Comparison of ENCODE assay signal across 10 cellular contexts in the genomic region with DNA sequence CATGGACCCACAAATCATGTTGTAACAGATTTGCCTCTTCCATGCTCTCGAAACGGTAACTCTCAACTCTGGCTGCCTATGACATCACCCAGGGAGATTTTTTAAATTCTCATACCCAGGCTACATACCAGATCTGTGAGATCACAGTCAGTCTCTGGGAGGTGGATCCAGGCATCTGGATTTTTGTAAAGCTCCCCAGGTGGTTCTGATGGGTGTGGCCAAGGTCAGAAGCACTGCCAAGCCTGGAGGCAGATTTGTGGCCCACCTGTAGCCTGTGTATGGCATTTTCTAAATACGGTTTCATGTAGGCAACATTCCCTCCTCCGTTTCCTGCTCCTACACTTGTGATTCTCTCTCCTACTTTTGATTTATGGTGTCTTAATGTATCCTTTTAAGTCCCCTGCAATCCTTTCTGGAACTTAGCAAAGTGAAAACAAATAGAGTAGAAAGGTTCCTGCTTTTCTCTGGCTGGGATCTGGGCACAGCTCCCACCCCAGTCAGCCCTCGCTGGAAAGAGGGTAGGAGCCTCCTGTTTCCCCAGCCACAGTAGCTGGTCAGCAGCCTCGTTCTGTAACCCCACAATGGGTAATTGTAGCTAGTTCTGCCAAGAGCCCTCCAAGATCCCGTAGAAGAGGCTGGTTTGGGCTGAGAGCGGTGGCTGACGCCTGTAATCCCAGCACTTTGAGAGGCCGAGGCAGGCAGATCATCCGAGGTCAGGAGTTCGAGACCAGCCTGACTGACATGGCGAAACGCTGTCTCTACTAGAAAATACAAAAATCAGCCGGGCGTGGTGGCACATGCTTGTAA.
A peak's percentile ranks its signal among the peaks of the same experiment; 100 is the strongest.
DNase-seq lines count a peak whose midpoint lies in the region; TF ChIP-seq lines count a peak whose summit lies in the region.
"Had no signal": no experiment of that assay in that cellular context is flagged by ENCODE, and none has a peak within 500 bp of the region (broad histone marks: within the 10 kb centered on the region; RNA-seq: fewer than 3 reads in every experiment).

No MANE protein-coding gene starts in this region.

- H3K9me3 ChIP-seq in ovary: no peaks in the 10 kb centered on the region

- POLR2A ChIA-PET in GM10248 (lab: Yijun Ruan, JAX): no interaction called here

- intact Hi-C loops in activated naive CD4-positive, alpha-beta T cell treated with anti-CD3 and anti-CD28 coated beads for 36 hours (cut with micrococcal nuclease): no loop called here
- intact Hi-C loops in ovary (cut with DNase I): no loop called here

- peak; percentile 86 for DNase-seq in AG10803 (ENCODE audit: low read depth)
- DNase-seq in M059J (ENCODE audit: low read depth): peak; percentile 76
- peak; percentile 93 for DNase-seq in epithelial cell of esophagus (ENCODE audit: low read depth)
- DNase-seq in SIG-M5 treated with dmso at 0.1 percent for 504 hours (lab: John Stamatoyannopoulos, UW; ENCODE audit: unreplicated experiment): no peak
- DNase-seq in GM10248 (ENCODE audit: extremely low spot score): no peak
- no peak for DNase-seq in activated naive CD4-positive, alpha-beta T cell treated with anti-CD3 and anti-CD28 coated beads for 36 hours
- DNase-seq in ovary: no peak
- DNase-seq: activated T-cell treated with anti-CD3 and anti-CD28 coated beads for 4 hours, hypothalamus had no signal

- peak overlapping the region; percentile 41 to 53 (median 45) for H3K27ac Mint-ChIP-seq in nephron
- no peak overlapping the region for H3K27ac Mint-ChIP-seq in activated naive CD4-positive, alpha-beta T cell treated with anti-CD3 and anti-CD28 coated beads for 36 hours

- H3K36me3 ChIP-seq in ovary: no peaks in the 10 kb centered on the region

- TF ChIP-seq CTCF in AG10803 (conservative IDR thresholded peaks at IDR 0.05; ENCODE audit: low read length): no peak
- TF ChIP-seq CTCF in epithelial cell of esophagus (IDR thresholded peaks at IDR 0.05; ENCODE audit: insufficient read depth, low read depth, low read length, missing control alignments): no peak
- TF ChIP-seq CTCF in nephron (IDR thresholded peaks at IDR 0.05; ENCODE audit: unreplicated experiment in 3 of 3): no peak
- TF ChIP-seq CTCF in GM10248 (IDR thresholded peaks at IDR 0.05; ENCODE audit: control extremely low read depth, extremely low read depth, low read depth, missing control alignments): no peak
- no peak for TF ChIP-seq CTCF in ovary (IDR thresholded peaks at IDR 0.05)

- peak overlapping the region in 1 of 3 experiments; percentile 0 for H3K4me3 Mint-ChIP-seq in nephron
- no peak overlapping the region for H3K4me3 Mint-ChIP-seq in activated naive CD4-positive, alpha-beta T cell treated with anti-CD3 and anti-CD28 coated beads for 36 hours

- CTCF ChIA-PET in GM10248 (lab: Yijun Ruan, JAX): no interaction called here
- CTCF ChIA-PET in activated naive CD4-positive, alpha-beta T cell treated with anti-CD3 and anti-CD28 coated beads for 36 hours (lab: Charles Lee): no interaction called here

- H3K9me3 Mint-ChIP-seq in nephron: no peaks in the 10 kb centered on the region
- H3K9me3 Mint-ChIP-seq in activated naive CD4-positive, alpha-beta T cell treated with anti-CD3 and anti-CD28 coated beads for 36 hours: no peaks in the 10 kb centered on the region

- peaks cover 56% of the 10 kb centered on the region for H3K4me1 Mint-ChIP-seq in nephron
- H3K4me1 Mint-ChIP-seq in activated naive CD4-positive, alpha-beta T cell treated with anti-CD3 and anti-CD28 coated beads for 36 hours (ENCODE audit: low read depth): no peaks in the 10 kb centered on the region

- 52 to 65% (median 56%) methylated on average over 16 of the region's 16 CpGs for WGBS in ovary, 3 donors

- H3K27ac ChIP-seq in ovary: no peak overlapping the region

- H3K4me1 ChIP-seq in ovary (ENCODE audit: insufficient read depth): peaks cover 6% of the 10 kb centered on the region

- H3K4me3 ChIP-seq in AG10803 (ENCODE audit: low read length): no peak overlapping the region
- H3K4me3 ChIP-seq in epithelial cell of esophagus (ENCODE audit: low read length): no peak overlapping the region
- H3K4me3 ChIP-seq in ovary: no peak overlapping the region

- H3K27me3 ChIP-seq in ovary: no peaks in the 10 kb centered on the region

- TF ChIP-seq EP300 in ovary (IDR thresholded peaks at IDR 0.05): no peak

- peaks cover 4% of the 10 kb centered on the region for H3K27me3 Mint-ChIP-seq in nephron (ENCODE audit: low read depth)
- H3K27me3 Mint-ChIP-seq in activated naive CD4-positive, alpha-beta T cell treated with anti-CD3 and anti-CD28 coated beads for 36 hours (ENCODE audit: low read depth): no peaks in the 10 kb centered on the region

- TF ChIP-seq POLR2A in ovary (IDR thresholded peaks at IDR 0.05): no peak

- H3K36me3 Mint-ChIP-seq in nephron (ENCODE audit: low read depth): peaks cover 4% of the 10 kb centered on the region
- H3K36me3 Mint-ChIP-seq in activated naive CD4-positive, alpha-beta T cell treated with anti-CD3 and anti-CD28 coated beads for 36 hours (ENCODE audit: low read depth): no peaks in the 10 kb centered on the region

Comparison
In these comparisons a context has a peak if more than half of its experiments do, and no peak if none do; other contexts are left out.
1. DNase-seq: peak in AG10803 (single experiment), M059J (single experiment) and epithelial cell of esophagus (single experiment); none in SIG-M5 treated with dmso at 0.1 percent for 504 hours (single experiment), GM10248 (single experiment), activated naive CD4-positive, alpha-beta T cell treated with anti-CD3 and anti-CD28 coated beads for 36 hours (single experiment) and ovary (0 of 5).